In the genomic region with DNA sequence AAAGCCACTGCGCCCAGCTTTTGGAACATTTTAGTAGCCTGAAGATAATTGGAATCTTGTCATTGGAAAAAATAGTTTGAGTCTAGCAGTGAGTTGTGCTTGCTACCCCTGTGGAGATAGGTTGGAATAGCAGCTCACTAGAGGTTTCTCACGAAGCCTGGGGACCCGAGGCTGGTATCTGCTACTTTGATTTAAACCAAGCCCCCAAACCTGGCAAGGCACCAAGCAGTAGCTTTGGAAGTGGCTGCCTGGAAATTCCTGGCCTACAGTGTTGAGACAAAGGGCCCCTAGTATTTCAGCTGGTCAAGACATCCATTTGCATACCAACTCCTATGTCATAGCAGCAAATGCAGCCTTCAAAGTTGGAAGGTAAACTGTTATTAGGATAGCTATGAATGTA, we compare ENCODE assay signal across 1 cellular context.
TF ChIP-seq lines count a peak whose summit lies in the region.

No MANE protein-coding gene starts in this region.

TF ChIP-seq in K562, 482 proteins besides CTCF, POLR2A, EP300 and RAD21 (continued from another document):
- TF ChIP-seq, protein P1, sequence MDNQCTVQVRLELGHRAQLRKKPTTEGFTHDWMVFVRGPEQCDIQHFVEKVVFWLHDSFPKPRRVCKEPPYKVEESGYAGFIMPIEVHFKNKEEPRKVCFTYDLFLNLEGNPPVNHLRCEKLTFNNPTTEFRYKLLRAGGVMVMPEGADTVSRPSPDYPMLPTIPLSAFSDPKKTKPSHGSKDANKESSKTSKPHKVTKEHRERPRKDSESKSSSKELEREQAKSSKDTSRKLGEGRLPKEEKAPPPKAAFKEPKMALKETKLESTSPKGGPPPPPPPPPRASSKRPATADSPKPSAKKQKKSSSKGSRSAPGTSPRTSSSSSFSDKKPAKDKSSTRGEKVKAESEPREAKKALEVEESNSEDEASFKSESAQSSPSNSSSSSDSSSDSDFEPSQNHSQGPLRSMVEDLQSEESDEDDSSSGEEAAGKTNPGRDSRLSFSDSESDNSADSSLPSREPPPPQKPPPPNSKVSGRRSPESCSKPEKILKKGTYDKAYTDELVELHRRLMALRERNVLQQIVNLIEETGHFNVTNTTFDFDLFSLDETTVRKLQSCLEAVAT (IDR thresholded peaks at IDR 0.05) = no peak
- no peak for TF ChIP-seq MTA2 (IDR thresholded peaks at IDR 0.05; ENCODE audit: low read depth)
